In the genomic region with DNA sequence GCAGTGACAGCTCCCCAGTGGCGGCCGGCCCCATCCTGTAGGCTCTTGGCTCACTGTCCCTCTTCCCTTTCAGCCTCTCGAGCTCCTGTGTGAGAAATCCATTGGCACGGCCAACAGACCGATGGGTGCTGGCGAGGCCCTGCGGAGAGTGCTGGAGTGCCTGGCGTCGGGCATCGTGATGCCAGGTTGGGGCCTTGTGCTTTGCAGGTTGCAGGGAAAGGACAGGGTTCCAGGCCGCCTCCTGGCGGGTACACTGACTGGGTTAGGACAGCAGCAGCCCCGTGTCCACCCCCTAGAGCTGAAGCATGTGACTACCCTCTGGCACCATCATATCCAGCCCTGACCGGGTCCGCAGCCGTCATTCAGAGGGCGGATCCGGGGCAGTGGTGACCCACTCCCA, we compare ENCODE assay signal across 22 cellular contexts.
"Had no signal": no experiment of that assay in that cellular context is flagged by ENCODE, and none has a peak within 500 bp of the region (broad histone marks: within the 10 kb centered on the region; RNA-seq: fewer than 3 reads in every experiment).

No MANE protein-coding gene starts in this region.

- H3K27me3 Mint-ChIP-seq: dendritic cell treated with granulocyte-macrophage colony-stimulating factor and Interleukin-4, amounts not matched to agents 40 ng/mL and 50 ng/mL, for 4 days; effector memory CD8-positive, alpha-beta T cell; naive thymus-derived CD8-positive, alpha-beta T cell had no signal

- H3K27ac ChIP-seq: epithelial cell of prostate, esophagus muscularis mucosa, gastrocnemius medialis, parathyroid adenoma, prostate gland, tibial artery, upper lobe of left lung, uterus had no signal

- H3K9me3 ChIP-seq: esophagus muscularis mucosa, gastrocnemius medialis, prostate gland, tibial artery, upper lobe of left lung, uterus had no signal

- H3K4me3 ChIP-seq: esophagus muscularis mucosa, gastrocnemius medialis, prostate gland, tibial artery, upper lobe of left lung, uterus had no signal

- H3K9me3 Mint-ChIP-seq: dendritic cell treated with granulocyte-macrophage colony-stimulating factor and Interleukin-4, amounts not matched to agents 40 ng/mL and 50 ng/mL, for 4 days; effector memory CD8-positive, alpha-beta T cell; naive thymus-derived CD8-positive, alpha-beta T cell; neural crest cell had no signal

- FAIRE-seq: colon, kidney, small intestine had no signal

- H3K4me1 Mint-ChIP-seq: neural crest cell had no signal

- H3K9ac ChIP-seq: parathyroid adenoma had no signal

- H2AFZ ChIP-seq: parathyroid adenoma had no signal

- ATAC-seq: effector memory CD8-positive, alpha-beta T cell; gastrocnemius medialis; naive thymus-derived CD8-positive, alpha-beta T cell had no signal

- H3K27ac Mint-ChIP-seq: dendritic cell treated with granulocyte-macrophage colony-stimulating factor and Interleukin-4, amounts not matched to agents 40 ng/mL and 50 ng/mL, for 4 days had no signal

- H3K4me1 ChIP-seq: esophagus muscularis mucosa, gastrocnemius medialis, prostate gland, tibial artery, upper lobe of left lung, uterus had no signal

- H3K27me3 ChIP-seq: esophagus muscularis mucosa, gastrocnemius medialis, tibial artery, upper lobe of left lung, uterus had no signal

- H3K4me3 Mint-ChIP-seq: dendritic cell treated with granulocyte-macrophage colony-stimulating factor and Interleukin-4, amounts not matched to agents 40 ng/mL and 50 ng/mL, for 4 days; effector memory CD8-positive, alpha-beta T cell; neural crest cell had no signal

- H3K36me3 ChIP-seq: uterus had no signal

- DNase-seq: cerebellar nuclear complex; effector memory CD8-positive, alpha-beta T cell; gastrocnemius medialis; kidney; left cardiac atrium; mammary epithelial cell; naive thymus-derived CD8-positive, alpha-beta T cell; nucleus accumbens; retina; small intestine; stimulated activated CD4-positive, alpha-beta T cell treated with anti-CD3 and anti-CD28 coated beads, Interleukin-12 subunit alpha, Interleukin-12 subunit beta, amount 100 ng/mL, for 4 hours; stimulated activated naive CD4-positive, alpha-beta T cell treated with Interleukin-2 at 50 U/mL for 16 hours; tibial artery; upper lobe of left lung; uterus had no signal
